26 cellular contexts compared by ENCODE assay signal in the genomic region with DNA sequence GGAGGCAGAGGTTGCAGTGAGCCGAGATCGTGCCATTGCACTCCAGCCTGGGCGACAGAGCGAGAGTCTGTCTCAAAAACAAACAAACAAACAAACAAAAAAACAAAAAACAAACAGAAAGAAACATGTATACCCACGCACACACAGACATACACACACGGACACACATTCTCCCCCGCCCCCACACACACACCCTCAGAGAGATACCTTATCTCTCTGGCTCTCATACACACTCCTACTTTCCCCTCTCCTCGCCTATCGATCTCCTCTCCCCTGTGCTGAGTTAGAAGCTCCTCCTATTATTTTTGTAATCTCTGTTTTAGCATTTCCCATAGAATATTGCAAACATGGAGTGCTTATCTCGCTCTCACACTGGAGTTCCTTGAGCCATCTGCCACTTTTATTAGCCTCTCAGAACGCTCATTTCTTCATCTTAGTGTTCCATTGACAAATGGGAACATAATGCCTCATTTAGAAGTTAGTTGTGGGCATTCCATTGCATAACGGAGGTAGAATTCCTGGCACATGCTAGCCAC.
"Had no signal": no experiment of that assay in that cellular context is flagged by ENCODE, and none has a peak within 500 bp of the region (broad histone marks: within the 10 kb centered on the region; RNA-seq: fewer than 3 reads in every experiment).

No MANE protein-coding gene starts in this region.

- DNase-seq: activated CD4-positive, alpha-beta memory T cell treated with anti-CD3 and anti-CD28 coated beads, Interleukin-2, amount 10 ng/mL, durations not matched to agents 7 days and 5 days; activated CD4-positive, alpha-beta T cell treated with anti-CD3 and anti-CD28 coated beads for 1 hour; activated CD4-positive, alpha-beta T cell treated with anti-CD3 and anti-CD28 coated beads, Interleukin-2, amount 10 ng/mL, durations not matched to agents 7 days and 5 days; activated T-cell treated with anti-CD3 and anti-CD28 coated beads, Interleukin-2, amount 50 U/mL, for 48 hours; cerebellar nuclear complex; colonic mucosa; effector CD8-positive, alpha-beta T cell; islet precursor cell; left cardiac atrium; left ventricle myocardium superior; ovary; retina; small intestine; stimulated activated CD4-positive, alpha-beta T cell treated with anti-CD3 and anti-CD28 coated beads, Interleukin-4, amount 100 ng/mL, for 24 hours; T-helper 1 cell; tibial artery had no signal

- H3K27ac Mint-ChIP-seq: activated CD4-positive, alpha-beta memory T cell treated with anti-CD3 and anti-CD28 coated beads, Interleukin-2, amount 10 ng/mL, durations not matched to agents 7 days and 5 days; activated CD4-positive, alpha-beta T cell treated with anti-CD3 and anti-CD28 coated beads, Interleukin-2, amount 10 ng/mL, durations not matched to agents 7 days and 5 days; activated naive CD4-positive, alpha-beta T cell treated with anti-CD3 and anti-CD28 coated beads, Interleukin-2, amount 50 U/mL, for 24 hours; activated T-helper 2 cell treated with anti-CD3 and anti-CD28 coated beads, Interferon-gamma antibody, Interleukin-2, Interleukin-4, amounts not matched to agents 10 μg/mL and 5 μg/mL and 100 μg/mL, durations not matched to agents 14 hours and 24 hours and 36 hours; stimulated activated effector memory CD8-positive, alpha-beta T cell treated with anti-CD3 and anti-CD28 coated beads, Interleukin-12 subunit alpha, Interleukin-12 subunit beta, amount 100 ng/mL, for 72 hours; T-helper 2 cell treated with Interferon-gamma antibody and Interleukin-4, amounts not matched to agents 5 μg/mL and 100 μg/mL, for 36 hours; WTC11 had no signal

- H3K27me3 ChIP-seq: colonic mucosa, gastroesophageal sphincter, hepatocyte, ovary, suprapubic skin, tibial artery had no signal

- H3K36me3 ChIP-seq: colonic mucosa, gastroesophageal sphincter, ovary, prostate gland, suprapubic skin, tibial artery had no signal

- H3K36me3 Mint-ChIP-seq: activated naive CD4-positive, alpha-beta T cell treated with anti-CD3 and anti-CD28 coated beads, Interleukin-2, amount 50 U/mL, for 24 hours; stimulated activated effector memory CD8-positive, alpha-beta T cell treated with anti-CD3 and anti-CD28 coated beads, Interleukin-12 subunit alpha, Interleukin-12 subunit beta, amount 100 ng/mL, for 72 hours; WTC11 had no signal

- H3K9me3 ChIP-seq: colonic mucosa, gastroesophageal sphincter, ovary, prostate gland, suprapubic skin, tibial artery had no signal

- H3K4me3 ChIP-seq: colonic mucosa, gastroesophageal sphincter, hepatocyte, ovary, prostate gland, suprapubic skin, tibial artery had no signal

- H3K4me3 Mint-ChIP-seq: activated CD4-positive, alpha-beta memory T cell treated with anti-CD3 and anti-CD28 coated beads, Interleukin-2, amount 10 ng/mL, durations not matched to agents 7 days and 5 days; activated CD4-positive, alpha-beta T cell treated with anti-CD3 and anti-CD28 coated beads, Interleukin-2, amount 10 ng/mL, durations not matched to agents 7 days and 5 days; activated naive CD4-positive, alpha-beta T cell treated with anti-CD3 and anti-CD28 coated beads, Interleukin-2, amount 50 U/mL, for 24 hours; nephron; stimulated activated effector memory CD8-positive, alpha-beta T cell treated with anti-CD3 and anti-CD28 coated beads, Interleukin-12 subunit alpha, Interleukin-12 subunit beta, amount 100 ng/mL, for 72 hours; T-helper 2 cell treated with Interferon-gamma antibody and Interleukin-4, amounts not matched to agents 5 μg/mL and 100 μg/mL, for 36 hours; WTC11 had no signal

- H3K9me3 Mint-ChIP-seq: activated naive CD4-positive, alpha-beta T cell treated with anti-CD3 and anti-CD28 coated beads, Interleukin-2, amount 50 U/mL, for 24 hours; activated T-helper 2 cell treated with anti-CD3 and anti-CD28 coated beads, Interferon-gamma antibody, Interleukin-2, Interleukin-4, amounts not matched to agents 10 μg/mL and 5 μg/mL and 100 μg/mL, durations not matched to agents 14 hours and 24 hours and 36 hours; nephron; T-helper 2 cell treated with Interferon-gamma antibody and Interleukin-4, amounts not matched to agents 5 μg/mL and 100 μg/mL, for 36 hours had no signal

- H3K27me3 Mint-ChIP-seq: activated CD4-positive, alpha-beta memory T cell treated with anti-CD3 and anti-CD28 coated beads, Interleukin-2, amount 10 ng/mL, durations not matched to agents 7 days and 5 days had no signal

- H3K27ac ChIP-seq: colonic mucosa, gastroesophageal sphincter, hepatocyte, ovary, prostate gland, suprapubic skin, tibial artery had no signal
